In the genomic region with DNA sequence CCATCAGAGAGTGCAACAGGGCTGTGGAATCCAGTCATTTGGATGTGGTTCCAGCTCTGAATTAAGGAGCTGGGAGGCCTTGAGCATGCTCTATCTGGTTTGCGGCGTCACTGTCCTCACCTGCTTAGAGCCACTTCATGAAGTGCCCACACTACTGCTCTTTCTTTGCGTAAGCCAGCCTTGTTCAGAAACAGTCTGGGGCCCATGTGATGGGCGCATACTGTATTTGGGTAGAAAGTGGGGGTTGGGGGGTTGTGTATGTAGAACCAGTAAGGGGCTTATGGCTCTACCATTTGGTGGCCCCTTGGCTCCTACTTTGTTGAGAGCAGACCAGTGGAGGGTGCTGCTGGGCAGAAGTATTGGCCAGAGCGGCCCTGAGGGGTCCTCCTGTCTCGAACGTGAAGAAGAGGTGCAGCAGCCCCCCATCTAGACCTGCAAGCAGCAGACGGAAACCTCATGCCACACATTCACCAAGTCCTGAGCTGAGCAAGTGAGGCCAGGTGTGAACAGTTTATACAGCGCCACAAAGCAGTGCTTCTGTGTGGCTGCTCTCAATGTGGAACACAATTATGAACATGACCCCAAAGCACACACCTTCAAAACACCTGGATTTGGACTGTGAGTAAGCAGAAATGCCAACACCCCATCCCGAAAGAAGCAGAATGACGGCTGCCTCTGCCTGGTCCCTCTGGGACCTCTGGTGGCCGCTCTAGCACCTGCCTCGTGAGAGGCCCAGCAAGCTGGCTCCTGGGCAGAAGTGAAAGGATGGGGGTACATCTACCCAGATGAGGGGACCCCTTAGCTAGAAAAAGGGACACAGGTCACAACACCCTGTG, we compare ENCODE assay signal across 25 cellular contexts. TPM values are rescaled to one million over a fixed set of nuclear protein-coding genes. Genes with fewer than 3 reads are reported as not detected.
A peak's percentile ranks its signal among the peaks of the same experiment; 100 is the strongest.
DNase-seq lines count a peak whose midpoint lies in the region; ATAC-seq, FAIRE-seq and TF ChIP-seq lines count a peak whose summit lies in the region.
"Had no signal": no experiment of that assay in that cellular context is flagged by ENCODE, and none has a peak within 500 bp of the region (broad histone marks: within the 10 kb centered on the region; RNA-seq: fewer than 3 reads in every experiment).

No MANE protein-coding gene starts in this region.

- H3K9me1 ChIP-seq in K562 (ENCODE audit: control insufficient read depth, insufficient read depth, low read length): no peaks in the 10 kb centered on the region

- H3K9ac ChIP-seq in mammary epithelial cell (ENCODE audit: insufficient read depth, low read length) (no peak overlapping the region), K562 (ENCODE audit: insufficient read depth in 1 of 2, low read depth in 2 of 2, low read length in 2 of 2) (no peak overlapping the region)

- H2AFZ ChIP-seq in mammary epithelial cell (ENCODE audit: low read depth, low read length): no peak overlapping the region
- H2AFZ ChIP-seq in K562 (ENCODE audit: low read depth, low read length): no peak overlapping the region

- CTCF ChIA-PET in mammary epithelial cell (lab: Charles Lee; ENCODE audit: low non-redundant PET): no interaction called here
- CTCF ChIA-PET in K562 (lab: Yijun Ruan, JAX; ENCODE audit: low intra/inter-chr PET ratio): no interaction called here

- no peaks in the 10 kb centered on the region for H3K27me3 ChIP-seq in mammary epithelial cell (ENCODE audit: insufficient read depth, low read length)
- H3K27me3 ChIP-seq in K562 (ENCODE audit: control insufficient read depth in 2 of 2, insufficient read depth in 2 of 2, low read length in 2 of 2): no peaks in the 10 kb centered on the region
- no peaks in the 10 kb centered on the region for H3K27me3 ChIP-seq in spleen (replicated peaks in 1 of 7)
- H3K27me3 ChIP-seq: cardiac muscle cell, transverse colon had no signal

- POLR2A ChIA-PET in K562 (lab: Yijun Ruan, JAX): interaction anchor here (0.6 to 1.7 kb wide), 3 partner anchors 9 to 19 kb away, joined by 4 read pairs; no protein-coding TSS in a partner anchor

- in situ Hi-C loops in T47D (cut with HindIII; ENCODE audit: low pct_unique_long_range_greater_than_20kb, low sequenced_read_pairs) (no loop called here), mammary epithelial cell (cut with MboI; ENCODE audit: low sequenced_read_pairs in 2 of 2) (no loop called here), K562 (cut with MboI) (no loop called here)

- no peaks in the 10 kb centered on the region for H3K9me3 ChIP-seq in mammary epithelial cell (replicated peaks; ENCODE audit: insufficient read depth, low read length)
- H3K9me3 ChIP-seq in K562 (replicated peaks; ENCODE audit: control insufficient read depth, insufficient read depth, low read depth, low read length): no peaks in the 10 kb centered on the region
- H3K9me3 ChIP-seq in spleen: no peaks in the 10 kb centered on the region
- H3K9me3 ChIP-seq: transverse colon had no signal

- ATAC-seq in K562: no peak

- H3K4me3 Mint-ChIP-seq in nephron progenitor cell: no peak overlapping the region
- H3K4me3 Mint-ChIP-seq: memory B cell; stimulated activated naive B cell treated with anti-CD40 and anti-IgM and Interleukin-4, amounts not matched to agents 10 μg/mL and 1 μg/mL and 100 μg/mL, for 72 hours had no signal

- H3K79me2 ChIP-seq in mammary epithelial cell (ENCODE audit: insufficient read depth, low read length) (no peaks in the 10 kb centered on the region), K562 (ENCODE audit: control insufficient read depth, insufficient read depth, low read length) (no peaks in the 10 kb centered on the region)

- no peaks in the 10 kb centered on the region for H4K20me1 ChIP-seq in mammary epithelial cell (ENCODE audit: insufficient read depth, low read length)
- no peaks in the 10 kb centered on the region for H4K20me1 ChIP-seq in K562 (replicated peaks; ENCODE audit: control insufficient read depth, insufficient read depth, low read length)

- H3K4me2 ChIP-seq in mammary epithelial cell (ENCODE audit: insufficient read depth, low read depth, low read length) (no peak overlapping the region), K562 (ENCODE audit: insufficient read depth, low read length) (no peak overlapping the region)

- no TSS peak for BruUV-seq in mammary epithelial cell (replicated peaks; lab: Mats Ljungman, UMichigan)
- BruUV-seq in K562 (replicated peaks; lab: Mats Ljungman, UMichigan): no TSS peak

- 83% methylated on average over 13 of the region's 13 CpGs for WGBS in mammary epithelial cell (ENCODE audit: low coverage, missing lambda C conversion rate)
- 53% methylated on average over 9 of the region's 13 CpGs for WGBS in K562 (ENCODE audit: insufficient coverage, low coverage, missing lambda C conversion rate)
- WGBS in spleen, 5 donors: 67 to 82% (median 80%) methylated on average over 13 of the region's 13 CpGs

- no peaks in the 10 kb centered on the region for H3K4me1 Mint-ChIP-seq in nephron progenitor cell
- H3K4me1 Mint-ChIP-seq: memory B cell; stimulated activated naive B cell treated with anti-CD40 and anti-IgM and Interleukin-4, amounts not matched to agents 10 μg/mL and 1 μg/mL and 100 μg/mL, for 72 hours had no signal

- no peak for TF ChIP-seq RAD21 in K562 (CRISPR knock-in tag; conservative IDR thresholded peaks at IDR 0.05 in 1 of 2, IDR thresholded peaks at IDR 0.05 in 1 of 2)

- H3K4me1 ChIP-seq in mammary epithelial cell (ENCODE audit: insufficient read depth, low read length): no peaks in the 10 kb centered on the region
- peaks cover 0 to 5% of the 10 kb centered on the region in 2 experiments; a peak in 2 of 5 replicates for H3K4me1 ChIP-seq in K562 (replicated peaks in 1 of 2; ENCODE audit: control insufficient read depth in 2 of 2, insufficient read depth in 2 of 2, low read length in 2 of 2)
- H3K4me1 ChIP-seq in spleen: no peaks in the 10 kb centered on the region
- H3K4me1 ChIP-seq: transverse colon had no signal

- no peak for TF ChIP-seq EP300 in K562 (IDR thresholded peaks at IDR 0.05; ENCODE audit: low read length)

- H3K36me3 Mint-ChIP-seq in nephron progenitor cell (ENCODE audit: low read depth): no peaks in the 10 kb centered on the region
- H3K36me3 Mint-ChIP-seq: memory B cell; stimulated activated naive B cell treated with anti-CD40 and anti-IgM and Interleukin-4, amounts not matched to agents 10 μg/mL and 1 μg/mL and 100 μg/mL, for 72 hours had no signal

- no peak for TF ChIP-seq CTCF in mammary epithelial cell (conservative IDR thresholded peaks at IDR 0.05 in 1 of 2, IDR thresholded peaks at IDR 0.05 in 1 of 2; ENCODE audit: extremely low read depth in 1 of 2, insufficient read depth in 1 of 2, low read depth in 1 of 2, low read length in 2 of 2)
- TF ChIP-seq CTCF in K562 (IDR thresholded peaks at IDR 0.05 in 2 of 3, conservative IDR thresholded peaks at IDR 0.05 in 1 of 3; ENCODE audit: insufficient read depth in 2 of 3, low read depth in 1 of 3, low read length in 3 of 3): peak in 2 of 3 experiments; percentile 28 to 31; a peak in 1 of 6 replicates
- peak; percentile 14 for TF ChIP-seq CTCF in retinal pigment epithelial cell (conservative IDR thresholded peaks at IDR 0.05; ENCODE audit: low read depth, low read length)
- TF ChIP-seq CTCF in nephron progenitor cell (IDR thresholded peaks at IDR 0.05): no peak
- TF ChIP-seq CTCF in spleen (IDR thresholded peaks at IDR 0.05 in 8 of 11, conservative IDR thresholded peaks at IDR 0.05 in 3 of 11): no peak

- H3K27ac ChIP-seq in mammary epithelial cell (ENCODE audit: insufficient read depth, low read depth, low read length) (no peak overlapping the region), K562 (ENCODE audit: extremely low read depth, low read depth, low read length) (no peak overlapping the region), spleen (no peak overlapping the region)
- H3K27ac ChIP-seq: C4-2B, cardiac muscle cell, transverse colon had no signal

- dilution Hi-C loops in mammary epithelial cell (cut with HindIII; ENCODE audit: low sequenced_read_pairs): no loop called here

- FAIRE-seq in K562 (lab: Jason Lieb, UNC): no peak
- FAIRE-seq: A204.1, HTR-8/SVneo, islet of Langerhans had no signal

- no peak overlapping the region for H3K27ac Mint-ChIP-seq in nephron progenitor cell
- H3K27ac Mint-ChIP-seq: activated T-helper 2 cell treated with anti-CD3 and anti-CD28 coated beads, Interferon-gamma antibody, Interleukin-2, Interleukin-4, amounts not matched to agents 10 μg/mL and 5 μg/mL and 100 μg/mL, durations not matched to agents 14 hours and 24 hours and 36 hours; memory B cell; stimulated activated naive B cell treated with anti-CD40 and anti-IgM and Interleukin-4, amounts not matched to agents 10 μg/mL and 1 μg/mL and 100 μg/mL, for 72 hours had no signal

- no peaks in the 10 kb centered on the region for H3K9me3 Mint-ChIP-seq in nephron progenitor cell
- H3K9me3 Mint-ChIP-seq: activated T-helper 2 cell treated with anti-CD3 and anti-CD28 coated beads, Interferon-gamma antibody, Interleukin-2, Interleukin-4, amounts not matched to agents 10 μg/mL and 5 μg/mL and 100 μg/mL, durations not matched to agents 14 hours and 24 hours and 36 hours; memory B cell; stimulated activated naive B cell treated with anti-CD40 and anti-IgM and Interleukin-4, amounts not matched to agents 10 μg/mL and 1 μg/mL and 100 μg/mL, for 72 hours had no signal

- DNase-seq in T47D (ENCODE audit: low read depth in 1 of 2, low spot score in 1 of 2): peak; percentile 27 to 30
- DNase-seq in mammary epithelial cell: no peak
- DNase-seq in HuH-7.5 (ENCODE audit: low spot score): peak; percentile 51
- no peak for DNase-seq in K562 (ENCODE audit: extremely low read depth in 1 of 4, low spot score in 3 of 4)
- DNase-seq in retinal pigment epithelial cell (ENCODE audit: low read depth): no peak
- DNase-seq in Ammon's horn (ENCODE audit: low spot score): no peak
- no peak for DNase-seq in nephron progenitor cell
- no peak for DNase-seq in spleen
- DNase-seq: activated CD4-positive, alpha-beta T cell treated with anti-CD3 and anti-CD28 coated beads for 1 hour; DMS79 treated with DMSO at 0.1 percent for 48 hours; glutamatergic neuron; HCEC 1CT; NCI-H1436 treated with DMSO at 0.1 percent for 48 hours; NCI-H345; SHP77 treated with DMSO at 0.1 percent for 48 hours; stimulated activated naive B cell treated with anti-CD40 and anti-IgM and Interleukin-4, amounts not matched to agents 10 μg/mL and 1 μg/mL and 100 μg/mL, for 72 hours; T-helper 2 cell; transverse colon had no signal

- H3K27me3 Mint-ChIP-seq in nephron progenitor cell (ENCODE audit: low read depth, poor library complexity): peaks cover 7% of the 10 kb centered on the region
- H3K27me3 Mint-ChIP-seq: stimulated activated naive B cell treated with anti-CD40 and anti-IgM and Interleukin-4, amounts not matched to agents 10 μg/mL and 1 μg/mL and 100 μg/mL, for 72 hours had no signal

- H3K4me3 ChIP-seq in mammary epithelial cell (replicated peaks in 1 of 3; ENCODE audit: insufficient read depth in 1 of 3, low read depth in 2 of 3, low read length in 3 of 3): no peak overlapping the region
- no peak overlapping the region for H3K4me3 ChIP-seq in K562
- H3K4me3 ChIP-seq in retinal pigment epithelial cell (ENCODE audit: low read length): no peak overlapping the region
- H3K4me3 ChIP-seq in spleen: no peak overlapping the region
- H3K4me3 ChIP-seq: cardiac muscle cell, transverse colon had no signal

- intact Hi-C loops in mammary epithelial cell (cut with micrococcal nuclease): no loop called here
- intact Hi-C loops in K562 (cut with micrococcal nuclease): loop anchor here (5.0 kb wide), 1 partner anchor 95 kb away; no protein-coding TSS in a partner anchor
- intact Hi-C loops in spleen (cut with DNase I; ENCODE audit: low total_unique reads): no loop called here

- H3K36me3 ChIP-seq in mammary epithelial cell (ENCODE audit: insufficient read depth, low read length) (no peaks in the 10 kb centered on the region), K562 (ENCODE audit: control insufficient read depth, insufficient read depth, low read length) (no peaks in the 10 kb centered on the region), spleen (peaks cover 0 to 18% (median 0%) of the 10 kb centered on the region in 6 donors)
- H3K36me3 ChIP-seq: cardiac muscle cell, transverse colon had no signal

- TF ChIP-seq POLR2A in K562 (conservative IDR thresholded peaks at IDR 0.05) (no peak), spleen (IDR thresholded peaks at IDR 0.05) (no peak)

RNA-seq across cellular contexts. Expression of gene SRPRB, which starts 26.6 kb away (rescaled TPM):
- total RNA-seq in mammary epithelial cell (10 to 100 TPM; 79.0 to 92.6 TPM), K562 (2014; rRNA removed) (37.7 and 41.9 TPM in 2 replicates), K562 (2014; rRNA removed; fragmentation: Illumina TruSeq; extraction: Trizol) (59.5 and 64.5 TPM in 2 replicates), K562 (2015; rRNA removed; fragmentation: Illumina TruSeq; extraction: Trizol) (37.2 and 41.4 TPM in 2 replicates), K562 (2021) (57.3 and 60.9 TPM in 2 replicates), spleen (10 to 100 TPM; 22.3 to 38.5 (median 28.1) TPM)
- polyA plus RNA-seq in mammary epithelial cell (56.2 TPM), K562 (2011; rRNA removed) (48.6 and 66.0 TPM in 2 replicates), K562 (2014; fragmentation: Illumina TruSeq; extraction: Trizol) (43.8 and 51.1 TPM in 2 replicates), K562 (2014; fragmentation: Nextera tagmentation; extraction: Ambion mirVana) (10 to 100 TPM; 29.5 to 37.5 TPM), K562 (2014; rRNA removed) (37.2 and 48.4 TPM in 2 replicates), spleen (10 to 100 TPM; 11.5 to 18.7 (median 17.8) TPM)
- polyA minus RNA-seq in mammary epithelial cell: 29.8 TPM
- total RNA-seq in K562 (2011; cell fraction: chromatin; rRNA removed; ENCODE audit: low replicate concordance): 42.7 and 49.1 TPM in 2 replicates
- 52.2 and 60.0 TPM in 2 replicates for total RNA-seq in K562 (2011; cell fraction: nucleolus; rRNA removed)
- total RNA-seq in K562 (2011; cell fraction: nucleoplasm; rRNA removed): 75.3 and 87.6 TPM in 2 replicates
- 46.2 and 52.0 TPM in 2 replicates for polyA plus RNA-seq in K562 (2011; cell fraction: cytosol; rRNA removed)
- polyA plus RNA-seq in K562 (2011; cell fraction: nucleus; rRNA removed): 23.6 and 28.6 TPM in 2 replicates
- 37.4 and 49.1 TPM in 2 replicates for polyA plus RNA-seq in K562 (2012)
- 84.1 and 107 TPM in 2 replicates for polyA minus RNA-seq in K562 (2011; rRNA and poly(A)+ RNA removed)
- polyA minus RNA-seq in K562 (2011; cell fraction: cytosol; rRNA and poly(A)+ RNA removed): 36.2 and 65.5 TPM in 2 replicates
- 12.9 and 23.4 TPM in 2 replicates for polyA minus RNA-seq in K562 (2011; cell fraction: nucleus; rRNA and poly(A)+ RNA removed)

Comparison
In these comparisons a context has a peak if more than half of its experiments do, and no peak if none do; other contexts are left out.
1. DNase-seq: peak in T47D (2 of 2) and HuH-7.5 (single experiment); none in mammary epithelial cell (single experiment), K562 (0 of 4), retinal pigment epithelial cell (single experiment), Ammon's horn (single experiment), nephron progenitor cell (single experiment) and spleen (single experiment).
2. CTCF ChIP-seq: peak in K562 (2 of 3) and retinal pigment epithelial cell (single experiment); none in mammary epithelial cell (0 of 2), nephron progenitor cell (single experiment) and spleen (0 of 11).